ENCODE assay signal across 25 cellular contexts in genomic region chr4:73614468-73614867, GRCh38.
"Had no signal": no experiment of that assay in that cellular context is flagged by ENCODE, and none has a peak within 500 bp of the region (broad histone marks: within the 10 kb centered on the region; RNA-seq: fewer than 3 reads in every experiment).

No MANE protein-coding gene starts in this region.

- ATAC-seq: left colon; left ventricle myocardium superior; lower lobe of right lung; natural killer cell treated with Interleukin-12 subunit alpha and Interleukin-12 subunit beta and Interleukin-15 and Interleukin-18, amount 100 ng/mL, for 72 hours; right lobe of liver; stimulated activated naive B cell treated with anti-CD40 and anti-IgM and Interleukin-4, amounts not matched to agents 10 μg/mL and 1 μg/mL and 100 μg/mL, for 72 hours had no signal

- H3K27ac ChIP-seq: coronary artery, lower lobe of right lung, neutrophil, parathyroid adenoma, right lobe of liver, thyroid gland had no signal

- DNase-seq: dermis blood vessel endothelial cell; effector memory CD4-positive, alpha-beta T cell; erythroblast; esophagus squamous epithelium; foreskin melanocyte; hypothalamus; immature natural killer cell; islet precursor cell; kidney glomerular epithelial cell; left colon; left ventricle myocardium superior; lower lobe of right lung; naive B cell; right lobe of liver; small intestine; stimulated activated CD4-positive, alpha-beta T cell treated with anti-CD3 and anti-CD28 coated beads, Interleukin-15, amount 100 ng/mL, for 24 hours; stimulated activated CD4-positive, alpha-beta T cell treated with anti-CD3 and anti-CD28 coated beads, Interleukin-2, amount 100 ng/mL, for 48 hours; stimulated activated naive B cell treated with anti-CD40 and anti-IgM and Interleukin-4, amounts not matched to agents 10 μg/mL and 1 μg/mL and 100 μg/mL, for 72 hours; thyroid gland; trophoblast cell had no signal

- H3K9ac ChIP-seq: parathyroid adenoma had no signal

- H3K79me2 ChIP-seq: parathyroid adenoma had no signal

- H3K27me3 ChIP-seq: esophagus squamous epithelium, right lobe of liver, thyroid gland had no signal

- H2AFZ ChIP-seq: parathyroid adenoma had no signal

- H3K36me3 ChIP-seq: esophagus squamous epithelium, lower lobe of right lung, neutrophil, right lobe of liver, thyroid gland had no signal

- H3K4me1 ChIP-seq: lower lobe of right lung, parathyroid adenoma had no signal

- FAIRE-seq: endothelial cell of umbilical vein, small intestine had no signal

- H3K4me3 ChIP-seq: coronary artery, esophagus squamous epithelium, lower lobe of right lung, right lobe of liver, thyroid gland had no signal

- H3K9me3 ChIP-seq: esophagus squamous epithelium, lower lobe of right lung, neutrophil, right lobe of liver, thyroid gland had no signal
